8 cellular contexts compared by ENCODE assay signal in genomic region chr17:21213005-21213404, GRCh38. TPM values are rescaled to one million over a fixed set of nuclear protein-coding genes. Genes with fewer than 3 reads are reported as not detected.
DNase-seq lines count a peak whose midpoint lies in the region; FAIRE-seq and TF ChIP-seq lines count a peak whose summit lies in the region.

No MANE protein-coding gene starts in this region.

- H3K27me3 ChIP-seq in HAP-1 (ENCODE audit: low read depth) (no peaks in the 10 kb centered on the region), hepatocyte (no peaks in the 10 kb centered on the region), small intestine (ENCODE audit: control insufficient read depth in 2 of 2, insufficient read depth in 2 of 2, low read length in 2 of 2) (no peaks in the 10 kb centered on the region)

- no peaks in the 10 kb centered on the region for H3K9me2 ChIP-seq in hepatocyte (replicated peaks; ENCODE audit: insufficient read depth)

- CTCF ChIA-PET in activated CD4-positive, alpha-beta memory T cell treated with anti-CD3 and anti-CD28 coated beads for 36 hours (lab: Charles Lee), result interaction anchor here (0.5 to 1.6 kb wide), 6 partner anchors 9 to 169 kb away, joined by 3 to 6 read pairs (median 3); no protein-coding TSS in a partner anchor

- no peak overlapping the region for H2AFZ ChIP-seq in hepatocyte

- H3K4me1 ChIP-seq in HAP-1, result peaks cover 25% of the 10 kb centered on the region
- H3K4me1 ChIP-seq in hepatocyte (ENCODE audit: insufficient read depth), result peaks cover 23% of the 10 kb centered on the region
- H3K4me1 ChIP-seq in small intestine (ENCODE audit: control insufficient read depth in 2 of 2, insufficient read depth in 1 of 2, low read depth in 1 of 2, low read length in 1 of 2), result peaks cover 3 to 20% of the 10 kb centered on the region in 2 donors

- H3K27me3 Mint-ChIP-seq in activated CD4-positive, alpha-beta memory T cell treated with anti-CD3 and anti-CD28 coated beads for 36 hours, result no peaks in the 10 kb centered on the region

- FAIRE-seq in small intestine (lab: Jason Lieb, UNC), result no peak

- peaks cover 85% of the 10 kb centered on the region for H3K79me2 ChIP-seq in hepatocyte

- peak overlapping the region; percentile 84 for H3K4me3 Mint-ChIP-seq in activated CD4-positive, alpha-beta memory T cell treated with anti-CD3 and anti-CD28 coated beads for 36 hours

- peak overlapping the region; percentile 91 for H3K27ac Mint-ChIP-seq in activated CD4-positive, alpha-beta memory T cell treated with anti-CD3 and anti-CD28 coated beads for 36 hours

- intact Hi-C loops in activated CD4-positive, alpha-beta memory T cell treated with anti-CD3 and anti-CD28 coated beads for 36 hours (cut with micrococcal nuclease), result no loop called here

- POLR2A ChIA-PET in activated CD4-positive, alpha-beta memory T cell treated with anti-CD3 and anti-CD28 coated beads for 36 hours (lab: Charles Lee), result interaction anchor here (0.6 to 2.1 kb wide), 5 partner anchors 40 to 324 kb away, joined by 3 to 7 read pairs (median 5); partner anchors contain the start of genes NATD1 and USP22

- H3K36me3 ChIP-seq in HAP-1 (replicated peaks), result peaks cover 38% of the 10 kb centered on the region
- H3K36me3 ChIP-seq in hepatocyte (replicated peaks; ENCODE audit: insufficient read depth, low read depth), result no peaks in the 10 kb centered on the region
- H3K36me3 ChIP-seq in small intestine (ENCODE audit: control insufficient read depth in 2 of 2, insufficient read depth in 2 of 2, low read length in 2 of 2), result no peaks in the 10 kb centered on the region

- 6% methylated on average over 5 of the region's 5 CpGs for WGBS in hepatocyte (ENCODE audit: low lambda C conversion rate, missing lambda C conversion rate)
- WGBS in small intestine, 3 donors, result 4 to 13% (median 5%) methylated on average over 5 of the region's 5 CpGs

- no peak for TF ChIP-seq CTCF in hepatocyte (IDR thresholded peaks at IDR 0.05; ENCODE audit: poor library complexity)
- TF ChIP-seq CTCF in GM20000 (IDR thresholded peaks at IDR 0.05; ENCODE audit: extremely low read depth, missing control alignments), result no peak

- H3K4me1 Mint-ChIP-seq in activated CD4-positive, alpha-beta memory T cell treated with anti-CD3 and anti-CD28 coated beads for 36 hours (ENCODE audit: low read depth), result peaks cover 66% of the 10 kb centered on the region

- H3K9me3 Mint-ChIP-seq in activated CD4-positive, alpha-beta memory T cell treated with anti-CD3 and anti-CD28 coated beads for 36 hours, result no peaks in the 10 kb centered on the region

- DNase-seq in HAP-1 (ENCODE audit: low spot score in 2 of 2), result no peak
- DNase-seq in activated CD4-positive, alpha-beta memory T cell treated with anti-CD3 and anti-CD28 coated beads for 36 hours, result no peak
- no peak for DNase-seq in hepatocyte (ENCODE audit: low spot score)
- DNase-seq in small intestine, result no peak
- DNase-seq in SKM-1 (lab: John Stamatoyannopoulos, UW; ENCODE audit: unreplicated experiment), result no peak
- no peak for DNase-seq in NOMO-1 treated with dmso at 0.1 percent for 144 hours (lab: John Stamatoyannopoulos, UW; ENCODE audit: unreplicated experiment)
- no peak for DNase-seq in COLO668 (lab: John Stamatoyannopoulos, UW; ENCODE audit: unreplicated experiment)
- DNase-seq in GM20000 (ENCODE audit: low spot score), result no peak

- peaks cover 13% of the 10 kb centered on the region for H3K36me3 Mint-ChIP-seq in activated CD4-positive, alpha-beta memory T cell treated with anti-CD3 and anti-CD28 coated beads for 36 hours

- H4K20me1 ChIP-seq in hepatocyte (ENCODE audit: insufficient read depth, poor library complexity, severe bottlenecking), result peaks cover 56% of the 10 kb centered on the region

- H3K4me3 ChIP-seq in HAP-1, result peak overlapping the region; percentile 96
- H3K4me3 ChIP-seq in hepatocyte, result peak overlapping the region; percentile 81
- H3K4me3 ChIP-seq in small intestine (ENCODE audit: low read depth in 1 of 2, low read length in 2 of 2), result peak overlapping the region; percentile 90 to 98

- in situ Hi-C loops in HAP-1 (cut with MboI; ENCODE audit: low sequenced_read_pairs), result no loop called here

- H3K27ac ChIP-seq in hepatocyte (peak overlapping the region; percentile 98), small intestine (ENCODE audit: low read depth in 1 of 2, low read length in 1 of 2) (peak overlapping the region in 1 of 2 donors; percentile 97)

- H3K4me2 ChIP-seq in hepatocyte, result peak overlapping the region; percentile 92

- H3K9me3 ChIP-seq in HAP-1, result no peaks in the 10 kb centered on the region
- H3K9me3 ChIP-seq in hepatocyte (ENCODE audit: low read depth), result no peaks in the 10 kb centered on the region
- no peaks in the 10 kb centered on the region for H3K9me3 ChIP-seq in small intestine (ENCODE audit: control insufficient read depth, low read depth)

RNA-seq across cellular contexts. Expression of gene TMEM11, which starts 1.0 kb away (rescaled TPM):
- 10 to 100 TPM; 24.0 to 27.2 TPM for total RNA-seq in activated CD4-positive, alpha-beta memory T cell treated with anti-CD3 and anti-CD28 coated beads for 36 hours
- 18.4 and 21.6 TPM in 2 replicates for total RNA-seq in hepatocyte
- polyA plus RNA-seq in hepatocyte (55.4 and 78.1 TPM in 2 replicates), small intestine (10 to 100 TPM; 23.8 to 38.7 (median 30.0) TPM)

RNA-seq across cellular contexts. Expression of gene NATD1, which starts 40.2 kb away (rescaled TPM):
- total RNA-seq in activated CD4-positive, alpha-beta memory T cell treated with anti-CD3 and anti-CD28 coated beads for 36 hours, result 1 to 10 TPM; 3.0 to 3.2 TPM
- 5.0 and 5.4 TPM in 2 replicates for total RNA-seq in hepatocyte
- polyA plus RNA-seq in hepatocyte, result 4.8 and 6.7 TPM in 2 replicates
- 1 to 10 TPM; 2.4 to 2.9 (median 2.8) TPM for polyA plus RNA-seq in small intestine
